13 cellular contexts compared by ENCODE assay signal in the genomic region with DNA sequence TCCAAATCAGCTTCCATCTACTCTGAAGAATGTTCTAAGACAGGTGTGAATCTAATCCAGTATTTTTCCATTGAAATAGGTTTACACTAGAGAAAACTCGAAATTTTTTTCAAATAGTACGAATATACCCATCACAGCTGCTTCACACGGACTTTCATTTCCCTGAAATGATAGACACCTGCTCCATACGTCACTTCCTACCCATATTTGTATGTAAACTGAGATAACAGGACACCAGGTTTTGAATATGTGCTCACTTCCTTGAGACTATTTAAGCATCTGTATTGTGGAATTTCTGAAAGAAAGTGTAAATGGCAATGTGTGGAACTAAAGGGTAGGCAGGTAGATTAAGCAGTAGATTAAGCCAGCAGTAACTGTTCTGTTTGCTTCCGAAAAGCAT. TPM values are rescaled to one million over a fixed set of nuclear protein-coding genes. Genes with fewer than 3 reads are reported as not detected.
DNase-seq lines count a peak whose midpoint lies in the region; ATAC-seq and TF ChIP-seq lines count a peak whose summit lies in the region.
"Had no signal": no experiment of that assay in that cellular context is flagged by ENCODE, and none has a peak within 500 bp of the region (broad histone marks: within the 10 kb centered on the region; RNA-seq: fewer than 3 reads in every experiment).

No MANE protein-coding gene starts in this region.

- peaks cover 0 to 21% (median 17%) of the 10 kb centered on the region in 12 donors for H3K4me1 ChIP-seq in heart left ventricle
- H3K4me1 ChIP-seq in thymus (ENCODE audit: control insufficient read depth, insufficient read depth, low read length): peaks cover 16% of the 10 kb centered on the region
- H3K4me1 ChIP-seq: SJSA1 had no signal

- no peaks in the 10 kb centered on the region for H3K27me3 ChIP-seq in heart left ventricle
- no peaks in the 10 kb centered on the region for H3K27me3 ChIP-seq in thymus (ENCODE audit: control insufficient read depth, insufficient read depth)
- H3K27me3 ChIP-seq: thyroid gland had no signal

- TF ChIP-seq POLR2A in heart left ventricle (IDR thresholded peaks at IDR 0.05): no peak

- H3K36me3 ChIP-seq in heart left ventricle: no peaks in the 10 kb centered on the region
- H3K36me3 ChIP-seq in thymus (ENCODE audit: control insufficient read depth, insufficient read depth): no peaks in the 10 kb centered on the region
- H3K36me3 ChIP-seq: SJSA1, thyroid gland had no signal

- no peak overlapping the region for H3K4me3 ChIP-seq in heart left ventricle
- peak overlapping the region; percentile 18 for H3K4me3 ChIP-seq in coronary artery
- peak overlapping the region; percentile 26 for H3K4me3 ChIP-seq in thymus (ENCODE audit: low read length)
- H3K4me3 ChIP-seq: SJSA1, thyroid gland had no signal

- intact Hi-C loops in heart left ventricle (cut with DNase I): no loop called here
- intact Hi-C loops in left ventricle myocardium superior (cut with micrococcal nuclease): no loop called here

- H3K9me3 ChIP-seq in heart left ventricle: no peaks in the 10 kb centered on the region
- H3K9me3 ChIP-seq in thymus (ENCODE audit: control insufficient read depth): no peaks in the 10 kb centered on the region
- H3K9me3 ChIP-seq: SJSA1, thyroid gland had no signal

- TF ChIP-seq CTCF in heart left ventricle (IDR thresholded peaks at IDR 0.05): no peak
- TF ChIP-seq CTCF in coronary artery (IDR thresholded peaks at IDR 0.05): no peak

- 65 to 76% (median 70%) methylated on average over 5 of the region's 5 CpGs for WGBS in heart left ventricle, 4 donors
- WGBS in thymus: 40% methylated on average over 5 of the region's 5 CpGs

- DNase-seq in heart left ventricle (no peak), left ventricle myocardium superior (no peak), coronary artery (ENCODE audit: low spot score) (no peak), medulla oblongata (ENCODE audit: extremely low spot score) (no peak), SK-N-DZ (ENCODE audit: low spot score) (no peak)
- no peak for DNase-seq in effector CD8-positive, alpha-beta T cell (lab: John Stamatoyannopoulos, UW)
- DNase-seq: Calu3, H7, NCI-H1417 treated with DMSO at 0.1 percent for 48 hours, thyroid gland had no signal

- H3K27ac ChIP-seq in heart left ventricle: peak overlapping the region in 8 of 12 donors; percentile 20 to 63 (median 48)
- H3K27ac ChIP-seq in coronary artery: peak overlapping the region in 1 of 2 donors; percentile 56
- peak overlapping the region; percentile 42 for H3K27ac ChIP-seq in thymus (ENCODE audit: low read depth)
- H3K27ac ChIP-seq: SJSA1, thyroid gland had no signal

- ATAC-seq in heart left ventricle (no peak), left ventricle myocardium superior (no peak), HG02642 (IDR thresholded peaks at IDR 0.05; ENCODE audit: poor library complexity, unreplicated experiment) (peak; percentile 62)

RNA-seq across cellular contexts. Expression of gene ITPR2, which starts 13.4 kb away (rescaled TPM):
- total RNA-seq in heart left ventricle (10 to 100 TPM in 7 of 9 donors, 1 to 10 TPM in 2; 6.1 to 45.6 (median 14.1) TPM), left ventricle myocardium superior (10.5 TPM)
- polyA plus RNA-seq in heart left ventricle (1 to 10 TPM; 3.4 to 4.0 TPM), thymus (8.8 TPM)
- 4.2 and 9.7 TPM in 2 replicates for polyA plus RNA-seq in SK-N-DZ (2014; cell fraction: cytosol; rRNA removed)
- 2.3 and 4.9 TPM in 2 replicates for polyA plus RNA-seq in SK-N-DZ (2014; cell fraction: nucleus; rRNA removed)

Comparison
In these comparisons a context has a peak if more than half of its experiments do, and no peak if none do; other contexts are left out.
1. H3K4me3 ChIP-seq: peak in coronary artery (single experiment) and thymus (single experiment); none in heart left ventricle (0 of 12).